In genomic region chr16:86963600-86964575, GRCh38 we compare ENCODE assay signal across 16 cellular contexts.
"Had no signal": no experiment of that assay in that cellular context is flagged by ENCODE, and none has a peak within 500 bp of the region (broad histone marks: within the 10 kb centered on the region; RNA-seq: fewer than 3 reads in every experiment).

No MANE protein-coding gene starts in this region.

- H3K36me3 ChIP-seq: colonic mucosa, esophagus squamous epithelium, sigmoid colon, uterus had no signal

- H3K4me1 ChIP-seq: colonic mucosa, esophagus squamous epithelium, foreskin keratinocyte, psoas muscle, sigmoid colon had no signal

- H3K4me3 ChIP-seq: colonic mucosa, esophagus squamous epithelium, psoas muscle, sigmoid colon, skin epidermis, uterus had no signal

- H3K27me3 ChIP-seq: colonic mucosa, uterus had no signal

- H3K9me3 ChIP-seq: colonic mucosa, esophagus squamous epithelium, psoas muscle, sigmoid colon, uterus had no signal

- H3K27ac ChIP-seq: colonic mucosa, esophagus squamous epithelium, foreskin keratinocyte, psoas muscle, sigmoid colon, skin epidermis, uterus had no signal

- ATAC-seq: foreskin keratinocyte, left cardiac atrium, left ventricle myocardium superior, psoas muscle had no signal

- DNase-seq: colonic mucosa; dermis blood vessel endothelial cell; esophagus squamous epithelium; foreskin keratinocyte; immature natural killer cell; left ventricle myocardium superior; naive B cell; retina; stimulated activated CD4-positive, alpha-beta T cell treated with anti-CD3 and anti-CD28 coated beads, Interleukin-12 subunit alpha, Interleukin-12 subunit beta, amount 100 ng/mL, for 4 hours; stimulated activated naive CD4-positive, alpha-beta T cell; uterus had no signal

- FAIRE-seq: keratinocyte had no signal
